14 cellular contexts compared by ENCODE assay signal in the genomic region with DNA sequence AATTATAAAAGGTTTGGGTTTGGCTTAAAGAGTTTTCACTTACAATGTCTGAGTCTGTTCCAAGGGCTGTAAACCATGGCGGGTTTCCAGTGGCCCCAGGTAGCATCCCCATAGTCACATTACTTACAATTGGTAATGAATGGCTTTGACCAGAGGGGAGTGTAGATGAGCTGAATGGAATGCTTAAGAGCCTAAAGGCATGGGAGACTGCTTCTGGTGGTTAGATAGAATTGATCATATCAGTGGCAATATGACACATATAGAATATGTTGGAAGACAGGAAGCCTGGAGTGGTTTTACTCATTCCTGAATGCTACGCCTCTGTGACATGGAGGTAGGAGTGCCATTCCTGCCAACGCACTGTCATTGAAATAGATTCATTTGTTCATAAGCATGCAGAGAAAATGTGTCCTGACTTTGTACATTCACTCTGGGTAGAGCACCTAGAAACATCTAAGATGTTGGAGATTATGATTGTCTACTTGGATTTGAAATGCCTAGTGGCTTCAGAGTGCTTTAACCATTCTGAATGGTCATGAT.
"Had no signal": no experiment of that assay in that cellular context is flagged by ENCODE, and none has a peak within 500 bp of the region (broad histone marks: within the 10 kb centered on the region; RNA-seq: fewer than 3 reads in every experiment).

No MANE protein-coding gene starts in this region.

- H3K9me3 ChIP-seq: psoas muscle, testis had no signal

- H3K27me3 ChIP-seq: dorsolateral prefrontal cortex, testis had no signal

- FAIRE-seq: endometrium had no signal

- DNase-seq: activated CD4-positive, alpha-beta T cell treated with anti-CD3 and anti-CD28 coated beads, Interleukin-2, amount 50 U/mL, for 48 hours; activated CD8-positive, alpha-beta memory T cell treated with anti-CD3 and anti-CD28 coated beads, Interleukin-2, amount 10 ng/mL, durations not matched to agents 7 days and 5 days; activated naive CD4-positive, alpha-beta T cell treated with anti-CD3 and anti-CD28 coated beads for 36 hours; activated T-cell treated with anti-CD3 and anti-CD28 coated beads, Interleukin-2, amount 50 U/mL, for 1 hour; dorsolateral prefrontal cortex; kidney glomerular epithelial cell; left ventricle myocardium superior; psoas muscle; stimulated activated naive CD8-positive, alpha-beta T cell treated with anti-CD3 and anti-CD28 coated beads, Interleukin-15, amount 100 ng/mL, for 72 hours; T-cell; T-helper 9 cell; testis had no signal

- H3K4me3 ChIP-seq: dorsolateral prefrontal cortex, psoas muscle, testis had no signal

- H3K27ac ChIP-seq: psoas muscle, testis had no signal

- ATAC-seq: activated CD4-positive, CD25-positive, alpha-beta regulatory T cell treated with anti-CD3 and anti-CD28 coated beads, Interleukin-2, amount 50 U/mL, for 24 hours; activated CD8-positive, alpha-beta memory T cell treated with anti-CD3 and anti-CD28 coated beads, Interleukin-2, amount 10 ng/mL, durations not matched to agents 7 days and 5 days; left ventricle myocardium superior; psoas muscle; stimulated activated naive CD8-positive, alpha-beta T cell treated with anti-CD3 and anti-CD28 coated beads, Interleukin-15, amount 100 ng/mL, for 72 hours; T-cell had no signal
